ENCODE assay signal across 8 cellular contexts in the genomic region with DNA sequence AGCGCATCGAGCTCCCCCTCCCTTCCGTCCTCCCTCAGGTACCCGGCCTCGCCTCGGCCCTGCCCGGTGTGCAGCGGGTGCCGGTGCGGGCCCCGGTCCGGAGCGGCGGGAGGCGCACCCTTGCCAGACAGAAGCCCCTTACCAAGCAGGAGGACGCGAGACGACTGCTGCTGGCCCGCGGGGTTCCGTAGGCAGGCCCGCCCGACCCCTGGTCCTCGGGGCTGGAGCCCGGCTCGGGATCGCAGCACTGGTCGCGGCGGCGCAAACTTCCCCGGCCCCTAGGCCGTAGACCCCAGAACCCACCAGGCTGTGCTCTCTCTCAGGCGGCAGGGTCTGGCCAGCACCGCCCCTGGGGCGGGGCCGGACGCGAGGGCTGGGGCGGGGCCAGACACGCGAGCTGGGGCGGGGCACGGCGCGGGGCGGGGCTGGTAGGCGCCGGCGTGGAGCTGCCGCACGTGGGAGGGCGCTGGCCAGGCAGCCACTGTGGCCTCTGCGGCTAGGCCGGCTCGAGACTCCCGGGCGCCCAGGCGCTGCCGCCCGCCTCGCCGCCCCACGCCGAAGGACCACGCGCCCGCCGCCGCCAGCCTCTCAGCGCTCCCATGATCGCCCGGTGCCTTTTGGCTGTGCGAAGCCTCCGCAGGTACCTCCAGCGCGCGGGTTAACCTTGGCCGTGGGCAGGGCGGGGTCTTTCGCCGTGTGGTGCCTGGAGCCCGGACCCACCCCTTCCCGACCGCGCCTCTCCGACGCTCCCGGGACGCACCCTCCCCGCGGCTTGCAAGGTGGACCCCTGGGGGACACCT. TPM values are rescaled to one million over a fixed set of nuclear protein-coding genes. Genes with fewer than 3 reads are reported as not detected.
DNase-seq lines count a peak whose midpoint lies in the region; ATAC-seq and TF ChIP-seq lines count a peak whose summit lies in the region.

A gene (plus strand): TSS at position 431 of the 800 bp plus-strand sequence. CDS start 169 bp downstream, at position 600.
A gene with protein sequence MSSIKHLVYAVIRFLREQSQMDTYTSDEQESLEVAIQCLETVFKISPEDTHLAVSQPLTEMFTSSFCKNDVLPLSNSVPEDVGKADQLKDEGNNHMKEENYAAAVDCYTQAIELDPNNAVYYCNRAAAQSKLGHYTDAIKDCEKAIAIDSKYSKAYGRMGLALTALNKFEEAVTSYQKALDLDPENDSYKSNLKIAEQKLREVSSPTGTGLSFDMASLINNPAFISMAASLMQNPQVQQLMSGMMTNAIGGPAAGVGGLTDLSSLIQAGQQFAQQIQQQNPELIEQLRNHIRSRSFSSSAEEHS (minus strand): TSS at position 335 of the 800 bp plus-strand sequence. CDS start 1,302 bp downstream, outside the sequence.

- H2AFZ ChIP-seq in GM23338 (peak within 1 kb of the TSS; percentile 89), SK-N-SH (ENCODE audit: low read depth) (peak within 1 kb of the TSS; percentile 88)

- no peak for TF ChIP-seq EP300 in SK-N-SH (IDR thresholded peaks at IDR 0.05; ENCODE audit: borderline replicate concordance in 1 of 2, low read depth in 1 of 2, low read length in 1 of 2)
- TF ChIP-seq EP300 in ovary (IDR thresholded peaks at IDR 0.05), result no peak

- DNase-seq in GDM1 (lab: John Stamatoyannopoulos, UW) (peak; percentile 81), GM23338 (ENCODE audit: low spot score) (peak; percentile 87), LNCaP clone FGC (ENCODE audit: low read depth) (no peak), SK-N-SH (peak; percentile 99), glutamatergic neuron (peak; percentile 95), ovary (peak; percentile 75 to 92 (median 86))
- peak; percentile 90 for DNase-seq in activated naive CD4-positive, alpha-beta T cell treated with anti-CD3 and anti-CD28 coated beads, Interleukin-2, amount 50 U/mL, for 72 hours (ENCODE audit: low spot score in 2 of 2)

- H3K4me3 ChIP-seq in GM23338, result peak within 1 kb of the TSS; percentile 89
- H3K4me3 ChIP-seq in LNCaP clone FGC (ENCODE audit: low read depth, low read length), result peak within 1 kb of the TSS; percentile 68
- peak within 1 kb of the TSS; percentile 72 to 96 for H3K4me3 ChIP-seq in SK-N-SH (ENCODE audit: low read depth in 2 of 2, low read length in 1 of 2)
- peak within 1 kb of the TSS; percentile 77 for H3K4me3 ChIP-seq in ovary
- H3K4me3 ChIP-seq in thymus (ENCODE audit: low read length), result peak within 1 kb of the TSS; percentile 92

- H3K9me3 Mint-ChIP-seq in GM23338 (no peaks in the 10 kb centered on the region; the same call in 1 of the 3 replicates), glutamatergic neuron (ENCODE audit: unreplicated experiment) (peaks cover 16% of the 10 kb centered on the region)
- H3K9me3 Mint-ChIP-seq in activated naive CD4-positive, alpha-beta T cell treated with anti-CD3 and anti-CD28 coated beads, Interleukin-2, amount 50 U/mL, for 72 hours, result no peaks in the 10 kb centered on the region

- H3K36me3 ChIP-seq in GM23338 (ENCODE audit: insufficient read depth), result no peaks in the 10 kb centered on the region
- peaks cover 10 to 17% of the 10 kb centered on the region in 2 experiments for H3K36me3 ChIP-seq in SK-N-SH (replicated peaks in 1 of 2; ENCODE audit: control insufficient read depth in 1 of 2, insufficient read depth in 2 of 2, low read length in 1 of 2)
- no peaks in the 10 kb centered on the region for H3K36me3 ChIP-seq in ovary
- H3K36me3 ChIP-seq in thymus (ENCODE audit: control insufficient read depth, insufficient read depth), result no peaks in the 10 kb centered on the region

- H3F3A ChIP-seq in GM23338 (replicated peaks; ENCODE audit: low read depth) (peaks cover 5% of the 10 kb centered on the region), SK-N-SH (replicated peaks; ENCODE audit: insufficient read depth) (peaks cover 21% of the 10 kb centered on the region)

- H3K27me3 ChIP-seq in GM23338 (ENCODE audit: insufficient read depth) (no peaks in the 10 kb centered on the region), SK-N-SH (ENCODE audit: insufficient read depth) (no peaks in the 10 kb centered on the region), ovary (no peaks in the 10 kb centered on the region), thymus (ENCODE audit: control insufficient read depth, insufficient read depth) (no peaks in the 10 kb centered on the region)

- H3K4me1 ChIP-seq in GM23338 (ENCODE audit: insufficient read depth) (peaks cover 29% of the 10 kb centered on the region), SK-N-SH (ENCODE audit: control insufficient read depth in 1 of 2, insufficient read depth in 2 of 2, low read depth in 1 of 2, low read length in 1 of 2) (peaks cover 6% of the 10 kb centered on the region in 2 experiments; a peak in 3 of 4 replicates), ovary (ENCODE audit: insufficient read depth) (peaks cover 1% of the 10 kb centered on the region), thymus (ENCODE audit: control insufficient read depth, insufficient read depth, low read length) (peaks cover 4% of the 10 kb centered on the region)

- H3K36me3 Mint-ChIP-seq in GM23338 (ENCODE audit: low read depth), result peaks cover 16% of the 10 kb centered on the region
- peaks cover 10 to 12% of the 10 kb centered on the region in 2 donors for H3K36me3 Mint-ChIP-seq in activated naive CD4-positive, alpha-beta T cell treated with anti-CD3 and anti-CD28 coated beads, Interleukin-2, amount 50 U/mL, for 72 hours
- H3K36me3 Mint-ChIP-seq in glutamatergic neuron (ENCODE audit: unreplicated experiment), result peaks cover 7% of the 10 kb centered on the region

- H3K27me3 Mint-ChIP-seq in GM23338 (ENCODE audit: insufficient read depth, low read depth, poor library complexity), result peaks cover 4% of the 10 kb centered on the region
- peaks cover 5% of the 10 kb centered on the region for H3K27me3 Mint-ChIP-seq in glutamatergic neuron (ENCODE audit: unreplicated experiment)

- intact Hi-C loops in ovary (cut with DNase I), result no loop called here

- H3K27ac ChIP-seq in GM23338 (ENCODE audit: low read depth) (peak within 1 kb of the TSS; percentile 97), SK-N-SH (ENCODE audit: low read depth in 2 of 2, low read length in 1 of 2) (peak within 1 kb of the TSS; percentile 66 to 85), ovary (peak within 1 kb of the TSS in 1 of 2 donors; percentile 56), thymus (ENCODE audit: low read depth) (peak within 1 kb of the TSS; percentile 89)

- H3K79me2 ChIP-seq in GM23338 (replicated peaks; ENCODE audit: insufficient read depth) (peaks cover 56% of the 10 kb centered on the region), SK-N-SH (ENCODE audit: insufficient read depth) (peaks cover 70% of the 10 kb centered on the region)

- CTCF ChIA-PET in SK-N-SH (lab: Yijun Ruan, JAX), result no interaction called here

- no peak for TF ChIP-seq CTCF in GM23338 (conservative IDR thresholded peaks at IDR 0.05; ENCODE audit: low read depth in 2 of 2)
- no peak for TF ChIP-seq CTCF in LNCaP clone FGC (IDR thresholded peaks at IDR 0.05; ENCODE audit: control insufficient read depth, extremely low read depth, insufficient read depth)
- TF ChIP-seq CTCF in SK-N-SH (IDR thresholded peaks at IDR 0.05), result no peak
- no peak for TF ChIP-seq CTCF in glutamatergic neuron (IDR thresholded peaks at IDR 0.05; ENCODE audit: partially characterized antibody, unreplicated experiment)
- no peak for TF ChIP-seq CTCF in ovary (IDR thresholded peaks at IDR 0.05)

- peak within 1 kb of the TSS; percentile 85 for H3K9ac ChIP-seq in SK-N-SH

- ATAC-seq in GM23338, result peak; percentile 91
- peak; percentile 94 to 98 for ATAC-seq in activated naive CD4-positive, alpha-beta T cell treated with anti-CD3 and anti-CD28 coated beads, Interleukin-2, amount 50 U/mL, for 72 hours

- H3K9me3 ChIP-seq in SK-N-SH (no peaks in the 10 kb centered on the region), ovary (no peaks in the 10 kb centered on the region), thymus (ENCODE audit: control insufficient read depth) (no peaks in the 10 kb centered on the region)

- no peak for TF ChIP-seq RAD21 in SK-N-SH (IDR thresholded peaks at IDR 0.05; ENCODE audit: low read length)

- H3K4me3 Mint-ChIP-seq in GM23338, result peak within 1 kb of the TSS; percentile 95
- H3K4me3 Mint-ChIP-seq in glutamatergic neuron (ENCODE audit: unreplicated experiment), result peak within 1 kb of the TSS; percentile 100

- no peaks in the 10 kb centered on the region for H3K9me2 ChIP-seq in GM23338 (ENCODE audit: insufficient read depth)
- no peaks in the 10 kb centered on the region for H3K9me2 ChIP-seq in SK-N-SH

- H3K4me1 Mint-ChIP-seq in GM23338 (peaks cover 19% of the 10 kb centered on the region), glutamatergic neuron (ENCODE audit: low read depth, unreplicated experiment) (peaks cover 15% of the 10 kb centered on the region)

- H4K20me1 ChIP-seq in GM23338 (replicated peaks; ENCODE audit: insufficient read depth) (peaks cover 9% of the 10 kb centered on the region), SK-N-SH (ENCODE audit: insufficient read depth) (no peaks in the 10 kb centered on the region)

- 0% methylated on average over 6 of the region's 92 CpGs for WGBS in SK-N-SH (ENCODE audit: low lambda C conversion rate)
- WGBS in ovary, 3 donors, result 0 to 1% (median 1%) methylated on average over 75 to 92 of the region's 92 CpGs
- under 1% methylated on average over 92 of the region's 92 CpGs for WGBS in thymus

- TF ChIP-seq POLR2A in ovary (IDR thresholded peaks at IDR 0.05), result no peak

- peak within 1 kb of the TSS; percentile 95 for H3K4me2 ChIP-seq in GM23338
- peak within 1 kb of the TSS; percentile 88 for H3K4me2 ChIP-seq in SK-N-SH

- POLR2A ChIA-PET in SK-N-SH (lab: Yijun Ruan, JAX), result interaction anchor here (1.0 to 1.8 kb wide), 3 partner anchors 17 to 422 kb away, joined by 3 to 10 read pairs (median 5); a partner anchor contains a TSS

- H3K27ac Mint-ChIP-seq in GM23338 (peak within 1 kb of the TSS; percentile 98), glutamatergic neuron (ENCODE audit: unreplicated experiment) (peak within 1 kb of the TSS; percentile 100)
- peak within 1 kb of the TSS; percentile 82 to 84 for H3K27ac Mint-ChIP-seq in activated naive CD4-positive, alpha-beta T cell treated with anti-CD3 and anti-CD28 coated beads, Interleukin-2, amount 50 U/mL, for 72 hours

RNA-seq across cellular contexts. Expression of the first gene that starts in this region (rescaled TPM):
- 155 and 168 TPM in 2 replicates for total RNA-seq in GM23338 (2014; rRNA removed; shearing (Covaris generic))
- polyA plus RNA-seq in GM23338 (2016; fragmentation: Nextera tagmentation; extraction: Ambion mirVana) (49.5 and 56.4 TPM in 2 replicates), SK-N-SH (2012; rRNA removed) (17.1 and 20.0 TPM in 2 replicates), ovary (10 to 100 TPM in 1 of 2 donors, 1 to 10 TPM in 1; 2.5 to 11.0 TPM), thymus (2.5 TPM)
- 21.2 and 24.0 TPM in 2 replicates for polyA plus RNA-seq in SK-N-SH (2012; cell fraction: cytosol; rRNA removed)
- 6.1 and 11.5 TPM in 2 replicates for polyA plus RNA-seq in SK-N-SH (2012; cell fraction: nucleus; rRNA removed)
- total RNA-seq in activated naive CD4-positive, alpha-beta T cell treated with anti-CD3 and anti-CD28 coated beads, Interleukin-2, amount 50 U/mL, for 72 hours, result 10 to 100 TPM; 12.7 to 27.8 TPM
- total RNA-seq in glutamatergic neuron (ENCODE audit: unreplicated experiment) (94.0 TPM), ovary (10 to 100 TPM in 3 of 7 donors, 1 to 10 TPM in 4; 2.3 to 16.3 (median 8.2) TPM)

RNA-seq across cellular contexts. Expression of the second gene that starts in this region (rescaled TPM):
- 12.5 and 14.8 TPM in 2 replicates for total RNA-seq in GM23338 (2014; rRNA removed; shearing (Covaris generic))
- polyA plus RNA-seq in GM23338 (2016; fragmentation: Nextera tagmentation; extraction: Ambion mirVana) (6.4 and 8.0 TPM in 2 replicates), SK-N-SH (2012; rRNA removed) (3.5 and 4.9 TPM in 2 replicates), ovary (1 to 10 TPM; 2.6 to 8.4 TPM), thymus (6.7 TPM)
- polyA plus RNA-seq in SK-N-SH (2012; cell fraction: cytosol; rRNA removed), result 6.1 and 7.6 TPM in 2 replicates
- 2.4 and 3.8 TPM in 2 replicates for polyA plus RNA-seq in SK-N-SH (2012; cell fraction: nucleus; rRNA removed)
- 10 to 100 TPM; 19.1 to 23.4 TPM for total RNA-seq in activated naive CD4-positive, alpha-beta T cell treated with anti-CD3 and anti-CD28 coated beads, Interleukin-2, amount 50 U/mL, for 72 hours
- total RNA-seq in glutamatergic neuron (ENCODE audit: unreplicated experiment) (33.2 TPM), ovary (1 to 10 TPM; 4.9 to 9.9 (median 7.1) TPM)
